ENCODE assay signal across 1 cellular context in genomic region chr1:155277070-155277895, GRCh38.
TF ChIP-seq lines count a peak whose summit lies in the region.

Gene HCN3 (plus strand): TSS chr1:155277463. CDS start chr1:155277591, 128 bp downstream.

TF ChIP-seq in WTC11, 78 proteins besides CTCF, POLR2A, EP300 and RAD21 (continued from another document and continues in another):
- TF ChIP-seq E2F5 (CRISPR knock-in tag; IDR thresholded peaks at IDR 0.05) (peak; percentile 96), SP1 (CRISPR knock-in tag; conservative IDR thresholded peaks at IDR 0.05) (peak; percentile 84), ATF6 (CRISPR knock-in tag; IDR thresholded peaks at IDR 0.05) (no peak), SMAD3 (CRISPR knock-in tag; IDR thresholded peaks at IDR 0.05; ENCODE audit: borderline replicate concordance) (no peak), CBFB (CRISPR knock-in tag; IDR thresholded peaks at IDR 0.05; ENCODE audit: low read depth) (peak; percentile 82; the same call in 1 of the 2 replicates), ATF1 (CRISPR knock-in tag; IDR thresholded peaks at IDR 0.05) (no peak), OVOL2 (CRISPR knock-in tag; IDR thresholded peaks at IDR 0.05; ENCODE audit: borderline replicate concordance) (no peak), TEAD4 (CRISPR knock-in tag; IDR thresholded peaks at IDR 0.05) (no peak), FOXK1 (CRISPR knock-in tag; IDR thresholded peaks at IDR 0.05) (peak; percentile 42; the same call in 1 of the 2 replicates), NFYB (CRISPR knock-in tag; conservative IDR thresholded peaks at IDR 0.05; ENCODE audit: low read depth) (no peak), ZNF232 (CRISPR knock-in tag; IDR thresholded peaks at IDR 0.05) (0 out of 2 replicates have a peak, but pooled peaks have one; percentile 15), USF2 (CRISPR knock-in tag; IDR thresholded peaks at IDR 0.05) (peak; percentile 14; the same call in 1 of the 2 replicates), IRF1 (CRISPR knock-in tag; IDR thresholded peaks at IDR 0.05) (0 out of 2 replicates have a peak, but pooled peaks have one; percentile 24), E2F1 (CRISPR knock-in tag; IDR thresholded peaks at IDR 0.05) (no peak; the same call in 1 of the 2 replicates), ZNF138 (CRISPR knock-in tag; conservative IDR thresholded peaks at IDR 0.05) (no peak), TCF7 (CRISPR knock-in tag; IDR thresholded peaks at IDR 0.05; ENCODE audit: low read depth) (no peak), NFE2L1 (CRISPR knock-in tag; IDR thresholded peaks at IDR 0.05) (peak; percentile 47; the same call in 1 of the 2 replicates)
- TF ChIP-seq, protein P1, sequence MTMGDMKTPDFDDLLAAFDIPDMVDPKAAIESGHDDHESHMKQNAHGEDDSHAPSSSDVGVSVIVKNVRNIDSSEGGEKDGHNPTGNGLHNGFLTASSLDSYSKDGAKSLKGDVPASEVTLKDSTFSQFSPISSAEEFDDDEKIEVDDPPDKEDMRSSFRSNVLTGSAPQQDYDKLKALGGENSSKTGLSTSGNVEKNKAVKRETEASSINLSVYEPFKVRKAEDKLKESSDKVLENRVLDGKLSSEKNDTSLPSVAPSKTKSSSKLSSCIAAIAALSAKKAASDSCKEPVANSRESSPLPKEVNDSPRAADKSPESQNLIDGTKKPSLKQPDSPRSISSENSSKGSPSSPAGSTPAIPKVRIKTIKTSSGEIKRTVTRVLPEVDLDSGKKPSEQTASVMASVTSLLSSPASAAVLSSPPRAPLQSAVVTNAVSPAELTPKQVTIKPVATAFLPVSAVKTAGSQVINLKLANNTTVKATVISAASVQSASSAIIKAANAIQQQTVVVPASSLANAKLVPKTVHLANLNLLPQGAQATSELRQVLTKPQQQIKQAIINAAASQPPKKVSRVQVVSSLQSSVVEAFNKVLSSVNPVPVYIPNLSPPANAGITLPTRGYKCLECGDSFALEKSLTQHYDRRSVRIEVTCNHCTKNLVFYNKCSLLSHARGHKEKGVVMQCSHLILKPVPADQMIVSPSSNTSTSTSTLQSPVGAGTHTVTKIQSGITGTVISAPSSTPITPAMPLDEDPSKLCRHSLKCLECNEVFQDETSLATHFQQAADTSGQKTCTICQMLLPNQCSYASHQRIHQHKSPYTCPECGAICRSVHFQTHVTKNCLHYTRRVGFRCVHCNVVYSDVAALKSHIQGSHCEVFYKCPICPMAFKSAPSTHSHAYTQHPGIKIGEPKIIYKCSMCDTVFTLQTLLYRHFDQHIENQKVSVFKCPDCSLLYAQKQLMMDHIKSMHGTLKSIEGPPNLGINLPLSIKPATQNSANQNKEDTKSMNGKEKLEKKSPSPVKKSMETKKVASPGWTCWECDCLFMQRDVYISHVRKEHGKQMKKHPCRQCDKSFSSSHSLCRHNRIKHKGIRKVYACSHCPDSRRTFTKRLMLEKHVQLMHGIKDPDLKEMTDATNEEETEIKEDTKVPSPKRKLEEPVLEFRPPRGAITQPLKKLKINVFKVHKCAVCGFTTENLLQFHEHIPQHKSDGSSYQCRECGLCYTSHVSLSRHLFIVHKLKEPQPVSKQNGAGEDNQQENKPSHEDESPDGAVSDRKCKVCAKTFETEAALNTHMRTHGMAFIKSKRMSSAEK (CRISPR knock-in tag; IDR thresholded peaks at IDR 0.05; ENCODE audit: borderline replicate concordance): no peak
- TF ChIP-seq, protein P2, sequence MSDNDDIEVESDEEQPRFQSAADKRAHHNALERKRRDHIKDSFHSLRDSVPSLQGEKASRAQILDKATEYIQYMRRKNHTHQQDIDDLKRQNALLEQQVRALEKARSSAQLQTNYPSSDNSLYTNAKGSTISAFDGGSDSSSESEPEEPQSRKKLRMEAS (CRISPR knock-in tag; IDR thresholded peaks at IDR 0.05): peak; percentile 82
- TF ChIP-seq, protein P3, sequence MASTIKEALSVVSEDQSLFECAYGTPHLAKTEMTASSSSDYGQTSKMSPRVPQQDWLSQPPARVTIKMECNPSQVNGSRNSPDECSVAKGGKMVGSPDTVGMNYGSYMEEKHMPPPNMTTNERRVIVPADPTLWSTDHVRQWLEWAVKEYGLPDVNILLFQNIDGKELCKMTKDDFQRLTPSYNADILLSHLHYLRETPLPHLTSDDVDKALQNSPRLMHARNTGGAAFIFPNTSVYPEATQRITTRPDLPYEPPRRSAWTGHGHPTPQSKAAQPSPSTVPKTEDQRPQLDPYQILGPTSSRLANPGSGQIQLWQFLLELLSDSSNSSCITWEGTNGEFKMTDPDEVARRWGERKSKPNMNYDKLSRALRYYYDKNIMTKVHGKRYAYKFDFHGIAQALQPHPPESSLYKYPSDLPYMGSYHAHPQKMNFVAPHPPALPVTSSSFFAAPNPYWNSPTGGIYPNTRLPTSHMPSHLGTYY (CRISPR knock-in tag; IDR thresholded peaks at IDR 0.05): no peak
- TF ChIP-seq, protein P4, sequence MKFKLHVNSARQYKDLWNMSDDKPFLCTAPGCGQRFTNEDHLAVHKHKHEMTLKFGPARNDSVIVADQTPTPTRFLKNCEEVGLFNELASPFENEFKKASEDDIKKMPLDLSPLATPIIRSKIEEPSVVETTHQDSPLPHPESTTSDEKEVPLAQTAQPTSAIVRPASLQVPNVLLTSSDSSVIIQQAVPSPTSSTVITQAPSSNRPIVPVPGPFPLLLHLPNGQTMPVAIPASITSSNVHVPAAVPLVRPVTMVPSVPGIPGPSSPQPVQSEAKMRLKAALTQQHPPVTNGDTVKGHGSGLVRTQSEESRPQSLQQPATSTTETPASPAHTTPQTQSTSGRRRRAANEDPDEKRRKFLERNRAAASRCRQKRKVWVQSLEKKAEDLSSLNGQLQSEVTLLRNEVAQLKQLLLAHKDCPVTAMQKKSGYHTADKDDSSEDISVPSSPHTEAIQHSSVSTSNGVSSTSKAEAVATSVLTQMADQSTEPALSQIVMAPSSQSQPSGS (CRISPR knock-in tag; IDR thresholded peaks at IDR 0.05; ENCODE audit: borderline replicate concordance, low read depth): no peak
- TF ChIP-seq, protein P5, sequence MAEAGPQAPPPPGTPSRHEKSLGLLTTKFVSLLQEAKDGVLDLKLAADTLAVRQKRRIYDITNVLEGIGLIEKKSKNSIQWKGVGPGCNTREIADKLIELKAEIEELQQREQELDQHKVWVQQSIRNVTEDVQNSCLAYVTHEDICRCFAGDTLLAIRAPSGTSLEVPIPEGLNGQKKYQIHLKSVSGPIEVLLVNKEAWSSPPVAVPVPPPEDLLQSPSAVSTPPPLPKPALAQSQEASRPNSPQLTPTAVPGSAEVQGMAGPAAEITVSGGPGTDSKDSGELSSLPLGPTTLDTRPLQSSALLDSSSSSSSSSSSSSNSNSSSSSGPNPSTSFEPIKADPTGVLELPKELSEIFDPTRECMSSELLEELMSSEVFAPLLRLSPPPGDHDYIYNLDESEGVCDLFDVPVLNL (CRISPR knock-in tag; IDR thresholded peaks at IDR 0.05; ENCODE audit: borderline replicate concordance, low read depth): peak; percentile 93
- TF ChIP-seq, protein P6, sequence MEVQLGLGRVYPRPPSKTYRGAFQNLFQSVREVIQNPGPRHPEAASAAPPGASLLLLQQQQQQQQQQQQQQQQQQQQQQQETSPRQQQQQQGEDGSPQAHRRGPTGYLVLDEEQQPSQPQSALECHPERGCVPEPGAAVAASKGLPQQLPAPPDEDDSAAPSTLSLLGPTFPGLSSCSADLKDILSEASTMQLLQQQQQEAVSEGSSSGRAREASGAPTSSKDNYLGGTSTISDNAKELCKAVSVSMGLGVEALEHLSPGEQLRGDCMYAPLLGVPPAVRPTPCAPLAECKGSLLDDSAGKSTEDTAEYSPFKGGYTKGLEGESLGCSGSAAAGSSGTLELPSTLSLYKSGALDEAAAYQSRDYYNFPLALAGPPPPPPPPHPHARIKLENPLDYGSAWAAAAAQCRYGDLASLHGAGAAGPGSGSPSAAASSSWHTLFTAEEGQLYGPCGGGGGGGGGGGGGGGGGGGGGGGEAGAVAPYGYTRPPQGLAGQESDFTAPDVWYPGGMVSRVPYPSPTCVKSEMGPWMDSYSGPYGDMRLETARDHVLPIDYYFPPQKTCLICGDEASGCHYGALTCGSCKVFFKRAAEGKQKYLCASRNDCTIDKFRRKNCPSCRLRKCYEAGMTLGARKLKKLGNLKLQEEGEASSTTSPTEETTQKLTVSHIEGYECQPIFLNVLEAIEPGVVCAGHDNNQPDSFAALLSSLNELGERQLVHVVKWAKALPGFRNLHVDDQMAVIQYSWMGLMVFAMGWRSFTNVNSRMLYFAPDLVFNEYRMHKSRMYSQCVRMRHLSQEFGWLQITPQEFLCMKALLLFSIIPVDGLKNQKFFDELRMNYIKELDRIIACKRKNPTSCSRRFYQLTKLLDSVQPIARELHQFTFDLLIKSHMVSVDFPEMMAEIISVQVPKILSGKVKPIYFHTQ (CRISPR knock-in tag; IDR thresholded peaks at IDR 0.05): no peak
- TF ChIP-seq, protein P7, sequence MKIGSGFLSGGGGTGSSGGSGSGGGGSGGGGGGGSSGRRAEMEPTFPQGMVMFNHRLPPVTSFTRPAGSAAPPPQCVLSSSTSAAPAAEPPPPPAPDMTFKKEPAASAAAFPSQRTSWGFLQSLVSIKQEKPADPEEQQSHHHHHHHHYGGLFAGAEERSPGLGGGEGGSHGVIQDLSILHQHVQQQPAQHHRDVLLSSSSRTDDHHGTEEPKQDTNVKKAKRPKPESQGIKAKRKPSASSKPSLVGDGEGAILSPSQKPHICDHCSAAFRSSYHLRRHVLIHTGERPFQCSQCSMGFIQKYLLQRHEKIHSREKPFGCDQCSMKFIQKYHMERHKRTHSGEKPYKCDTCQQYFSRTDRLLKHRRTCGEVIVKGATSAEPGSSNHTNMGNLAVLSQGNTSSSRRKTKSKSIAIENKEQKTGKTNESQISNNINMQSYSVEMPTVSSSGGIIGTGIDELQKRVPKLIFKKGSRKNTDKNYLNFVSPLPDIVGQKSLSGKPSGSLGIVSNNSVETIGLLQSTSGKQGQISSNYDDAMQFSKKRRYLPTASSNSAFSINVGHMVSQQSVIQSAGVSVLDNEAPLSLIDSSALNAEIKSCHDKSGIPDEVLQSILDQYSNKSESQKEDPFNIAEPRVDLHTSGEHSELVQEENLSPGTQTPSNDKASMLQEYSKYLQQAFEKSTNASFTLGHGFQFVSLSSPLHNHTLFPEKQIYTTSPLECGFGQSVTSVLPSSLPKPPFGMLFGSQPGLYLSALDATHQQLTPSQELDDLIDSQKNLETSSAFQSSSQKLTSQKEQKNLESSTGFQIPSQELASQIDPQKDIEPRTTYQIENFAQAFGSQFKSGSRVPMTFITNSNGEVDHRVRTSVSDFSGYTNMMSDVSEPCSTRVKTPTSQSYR (CRISPR knock-in tag; IDR thresholded peaks at IDR 0.05): no peak
- TF ChIP-seq, protein P8, sequence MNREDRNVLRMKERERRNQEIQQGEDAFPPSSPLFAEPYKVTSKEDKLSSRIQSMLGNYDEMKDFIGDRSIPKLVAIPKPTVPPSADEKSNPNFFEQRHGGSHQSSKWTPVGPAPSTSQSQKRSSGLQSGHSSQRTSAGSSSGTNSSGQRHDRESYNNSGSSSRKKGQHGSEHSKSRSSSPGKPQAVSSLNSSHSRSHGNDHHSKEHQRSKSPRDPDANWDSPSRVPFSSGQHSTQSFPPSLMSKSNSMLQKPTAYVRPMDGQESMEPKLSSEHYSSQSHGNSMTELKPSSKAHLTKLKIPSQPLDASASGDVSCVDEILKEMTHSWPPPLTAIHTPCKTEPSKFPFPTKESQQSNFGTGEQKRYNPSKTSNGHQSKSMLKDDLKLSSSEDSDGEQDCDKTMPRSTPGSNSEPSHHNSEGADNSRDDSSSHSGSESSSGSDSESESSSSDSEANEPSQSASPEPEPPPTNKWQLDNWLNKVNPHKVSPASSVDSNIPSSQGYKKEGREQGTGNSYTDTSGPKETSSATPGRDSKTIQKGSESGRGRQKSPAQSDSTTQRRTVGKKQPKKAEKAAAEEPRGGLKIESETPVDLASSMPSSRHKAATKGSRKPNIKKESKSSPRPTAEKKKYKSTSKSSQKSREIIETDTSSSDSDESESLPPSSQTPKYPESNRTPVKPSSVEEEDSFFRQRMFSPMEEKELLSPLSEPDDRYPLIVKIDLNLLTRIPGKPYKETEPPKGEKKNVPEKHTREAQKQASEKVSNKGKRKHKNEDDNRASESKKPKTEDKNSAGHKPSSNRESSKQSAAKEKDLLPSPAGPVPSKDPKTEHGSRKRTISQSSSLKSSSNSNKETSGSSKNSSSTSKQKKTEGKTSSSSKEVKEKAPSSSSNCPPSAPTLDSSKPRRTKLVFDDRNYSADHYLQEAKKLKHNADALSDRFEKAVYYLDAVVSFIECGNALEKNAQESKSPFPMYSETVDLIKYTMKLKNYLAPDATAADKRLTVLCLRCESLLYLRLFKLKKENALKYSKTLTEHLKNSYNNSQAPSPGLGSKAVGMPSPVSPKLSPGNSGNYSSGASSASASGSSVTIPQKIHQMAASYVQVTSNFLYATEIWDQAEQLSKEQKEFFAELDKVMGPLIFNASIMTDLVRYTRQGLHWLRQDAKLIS (CRISPR knock-in tag; IDR thresholded peaks at IDR 0.05; ENCODE audit: borderline replicate concordance): no peak
